Comparison of ENCODE assay signal across 21 cellular contexts in genomic region chr11:10500263-10500601, GRCh38. TPM values are rescaled to one million over a fixed set of nuclear protein-coding genes. Genes with fewer than 3 reads are reported as not detected.
DNase-seq lines count a peak whose midpoint lies in the region; FAIRE-seq and TF ChIP-seq lines count a peak whose summit lies in the region.
"Had no signal": no experiment of that assay in that cellular context is flagged by ENCODE, and none has a peak within 500 bp of the region (broad histone marks: within the 10 kb centered on the region; RNA-seq: fewer than 3 reads in every experiment).

No MANE protein-coding gene starts in this region.

- H4K5ac ChIP-seq in H1 (ENCODE audit: insufficient read length, low read depth, low read length): no peak overlapping the region

- H4K8ac ChIP-seq in H1 (ENCODE audit: extremely low read depth, insufficient read depth, low read length): no peak overlapping the region
- H4K8ac ChIP-seq in trophoblast cell (ENCODE audit: low read depth, low read length): no peak overlapping the region

- H2AK5ac ChIP-seq in H1 (ENCODE audit: low read depth, low read length) (0 out of 2 replicates have a peak overlapping the region, but pooled peaks have one; percentile 4), trophoblast cell (ENCODE audit: low read length) (no peak overlapping the region)

- TF ChIP-seq RAD21 in H1 (IDR thresholded peaks at IDR 0.05 in 1 of 2, conservative IDR thresholded peaks at IDR 0.05 in 1 of 2; ENCODE audit: low read depth in 2 of 2, low read length in 2 of 2): no peak

- no peak overlapping the region for H3K27ac ChIP-seq in H1 (ENCODE audit: low read depth, low read length)
- H3K27ac ChIP-seq in trophoblast cell (ENCODE audit: low read depth, low read length): no peak overlapping the region
- no peak overlapping the region for H3K27ac ChIP-seq in WERI-Rb-1
- H3K27ac ChIP-seq: Peyer's patch, SJCRH30 had no signal

- no peaks in the 10 kb centered on the region; a peak in 2 of 8 replicates for H3K36me3 ChIP-seq in H1 (ENCODE audit: control insufficient read depth in 2 of 4, insufficient read depth in 4 of 4, low read length in 3 of 4)
- H3K36me3 ChIP-seq in trophoblast cell (ENCODE audit: control insufficient read depth in 1 of 2, insufficient read depth in 2 of 2, low read length in 2 of 2): no peaks in the 10 kb centered on the region
- peaks cover 78% of the 10 kb centered on the region for H3K36me3 ChIP-seq in WERI-Rb-1

- H3K14ac ChIP-seq in H1 (ENCODE audit: insufficient read length): no peak overlapping the region
- H3K14ac ChIP-seq in trophoblast cell (ENCODE audit: low read length): no peak overlapping the region

- H2BK20ac ChIP-seq in H1 (ENCODE audit: low read length): no peak overlapping the region

- no peaks in the 10 kb centered on the region for H3K23me2 ChIP-seq in H1 (ENCODE audit: low read depth, low read length)

- 0 out of 2 replicates have a peak overlapping the region, but pooled peaks have one; percentile 19 for H2BK15ac ChIP-seq in H1 (ENCODE audit: low read length)

- no peak overlapping the region for H4K12ac ChIP-seq in trophoblast cell (ENCODE audit: low read depth, low read length)

- no peaks in the 10 kb centered on the region for H3K27me3 Mint-ChIP-seq in activated naive CD4-positive, alpha-beta T cell treated with anti-CD3 and anti-CD28 coated beads, Interleukin-2, amount 50 U/mL, for 24 hours
- H3K27me3 Mint-ChIP-seq: CD4-positive, CD25-positive, alpha-beta regulatory T cell; IgD-negative memory B cell had no signal

- H3K27me3 ChIP-seq in H1 (replicated peaks in 1 of 4; ENCODE audit: control insufficient read depth in 3 of 4, extremely low read depth in 1 of 4, insufficient read depth in 3 of 4, low read length in 3 of 4) (no peaks in the 10 kb centered on the region; a peak in 1 of 7 replicates), trophoblast cell (ENCODE audit: insufficient read depth, low read length) (no peaks in the 10 kb centered on the region), WERI-Rb-1 (ENCODE audit: insufficient read depth, low read depth, severe bottlenecking) (no peaks in the 10 kb centered on the region)
- H3K27me3 ChIP-seq: Peyer's patch, SJCRH30 had no signal

- H3K27ac Mint-ChIP-seq in activated naive CD4-positive, alpha-beta T cell treated with anti-CD3 and anti-CD28 coated beads, Interleukin-2, amount 50 U/mL, for 24 hours: peak overlapping the region; percentile 51
- H3K27ac Mint-ChIP-seq: CD4-positive, CD25-positive, alpha-beta regulatory T cell; IgD-negative memory B cell had no signal

- H3K9ac ChIP-seq in H1 (replicated peaks in 1 of 4; ENCODE audit: extremely low read depth in 1 of 4, low read depth in 3 of 4, low read length in 3 of 4) (no peak overlapping the region), trophoblast cell (ENCODE audit: low read length) (no peak overlapping the region)

- H3K4ac ChIP-seq in H1 (replicated peaks; ENCODE audit: insufficient read length, low read depth, low read length) (no peak overlapping the region), trophoblast cell (ENCODE audit: low read depth, low read length) (no peak overlapping the region)

- no peaks in the 10 kb centered on the region for H3K79me1 ChIP-seq in H1 (ENCODE audit: low read depth, low read length)
- H3K79me1 ChIP-seq in trophoblast cell (ENCODE audit: low read length): no peaks in the 10 kb centered on the region

- peaks cover 8% of the 10 kb centered on the region for H3K36me3 Mint-ChIP-seq in activated naive CD4-positive, alpha-beta T cell treated with anti-CD3 and anti-CD28 coated beads, Interleukin-2, amount 50 U/mL, for 24 hours

- H3K4me3 ChIP-seq in H1 (ENCODE audit: extremely low read depth in 1 of 4, insufficient read depth in 2 of 4, low read depth in 3 of 4, low read length in 4 of 4): no peak overlapping the region
- peak overlapping the region; percentile 15 for H3K4me3 ChIP-seq in trophoblast cell (ENCODE audit: low read depth, low read length)
- H3K4me3 ChIP-seq in WERI-Rb-1 (ENCODE audit: low read depth, low read length): no peak overlapping the region
- H3K4me3 ChIP-seq: GM12878, Peyer's patch, SJCRH30 had no signal

- WGBS in H1 (ENCODE audit: extremely low coverage in 1 of 2, insufficient coverage in 1 of 2, insufficient read length in 1 of 2, insufficient replicate concordance in 2 of 2, low coverage in 1 of 2, low lambda C conversion rate in 2 of 2, missing lambda C conversion rate in 1 of 2), 2 experiments: 70% methylated on average over 5 of the region's 5 CpGs; no CpG with 5 or more reads in 1 of the 2 experiments
- no CpG with 5 or more reads among the region's 5 CpGs for WGBS in trophoblast cell (ENCODE audit: extremely low coverage, insufficient coverage, insufficient read length)

- H2BK120ac ChIP-seq in H1 (replicated peaks; ENCODE audit: low read depth, low read length): no peak overlapping the region
- no peak overlapping the region for H2BK120ac ChIP-seq in trophoblast cell (ENCODE audit: insufficient read depth, low read length, poor library complexity)

- DNase-seq in activated naive CD4-positive, alpha-beta T cell (lab: John Stamatoyannopoulos, UW): no peak
- no peak for DNase-seq in GM12891 (ENCODE audit: insufficient read length, low spot score)
- DNase-seq in H1 (ENCODE audit: low read depth in 1 of 2, low spot score in 2 of 2): no peak
- no peak for DNase-seq in trophoblast cell
- no peak for DNase-seq in WERI-Rb-1
- no peak for DNase-seq in GDM1 (lab: John Stamatoyannopoulos, UW)
- DNase-seq: CD4-positive, CD25-positive, alpha-beta regulatory T cell; DMS79; GOT3; Kasumi-1; NCI-H1694; NCI-H2081; NCI-H2171; NCI-H524 treated with DMSO at 0.1 percent for 48 hours; NCI-H82; SJCRH30 had no signal

- no peak overlapping the region for H3K18ac ChIP-seq in H1 (ENCODE audit: extremely low read depth, low read length)
- no peak overlapping the region for H3K18ac ChIP-seq in trophoblast cell (ENCODE audit: low read length)

- no peaks in the 10 kb centered on the region for H3K9me3 ChIP-seq in H1 (ENCODE audit: insufficient read depth in 2 of 2, low read depth in 1 of 2, low read length in 1 of 2)
- H3K9me3 ChIP-seq in trophoblast cell (ENCODE audit: insufficient read depth, low read depth, low read length): no peaks in the 10 kb centered on the region
- H3K9me3 ChIP-seq in WERI-Rb-1 (ENCODE audit: severe bottlenecking): no peaks in the 10 kb centered on the region
- H3K9me3 ChIP-seq: Peyer's patch, SJCRH30 had no signal

- H3K56ac ChIP-seq in H1 (replicated peaks; ENCODE audit: insufficient read length, low read depth, low read length): no peak overlapping the region

- H2BK12ac ChIP-seq in H1 (ENCODE audit: low read depth, low read length) (no peak overlapping the region; the same call in 1 of the 2 replicates), trophoblast cell (ENCODE audit: low read length) (no peak overlapping the region)

- H4K20me1 ChIP-seq in H1 (replicated peaks in 1 of 2; ENCODE audit: control insufficient read depth in 1 of 2, insufficient read depth in 2 of 2, low read length in 2 of 2): peaks cover 0 to 9% of the 10 kb centered on the region in 2 experiments

- TF ChIP-seq POLR2A in GM12891 (IDR thresholded peaks at IDR 0.05; ENCODE audit: low read depth, low read length): no peak
- TF ChIP-seq POLR2A in H1 (IDR thresholded peaks at IDR 0.05; ENCODE audit: control extremely low read depth in 1 of 2, low read depth in 2 of 2, low read length in 2 of 2): no peak

- H4K91ac ChIP-seq in H1 (replicated peaks; ENCODE audit: insufficient read length, low read length) (peak overlapping the region; percentile 25), trophoblast cell (ENCODE audit: low read depth, low read length) (no peak overlapping the region)

- TF ChIP-seq CTCF in H1 (IDR thresholded peaks at IDR 0.05; ENCODE audit: control extremely low read depth in 1 of 3, insufficient read depth in 1 of 3, low read depth in 1 of 3, low read length in 3 of 3) (no peak), WERI-Rb-1 (IDR thresholded peaks at IDR 0.05; ENCODE audit: low read depth, low read length) (no peak)

- H3K23ac ChIP-seq in H1 (ENCODE audit: insufficient read length) (no peak overlapping the region), trophoblast cell (ENCODE audit: low read length) (no peak overlapping the region)

- CTCF ChIA-PET in H1 (lab: Charles Lee; ENCODE audit: partially characterized antibody): no interaction called here

- no peaks in the 10 kb centered on the region for H3K4me1 Mint-ChIP-seq in activated naive CD4-positive, alpha-beta T cell treated with anti-CD3 and anti-CD28 coated beads, Interleukin-2, amount 50 U/mL, for 24 hours

- H2BK5ac ChIP-seq in H1 (ENCODE audit: low read depth, low read length) (no peak overlapping the region; the same call in 1 of the 2 replicates), trophoblast cell (ENCODE audit: low read depth, low read length, poor library complexity) (no peak overlapping the region)

- POLR2A ChIA-PET in H1 (lab: Charles Lee; ENCODE audit: partially characterized antibody): no interaction called here

- H3K4me3 Mint-ChIP-seq in activated naive CD4-positive, alpha-beta T cell treated with anti-CD3 and anti-CD28 coated beads, Interleukin-2, amount 50 U/mL, for 24 hours: no peak overlapping the region
- H3K4me3 Mint-ChIP-seq: IgD-negative memory B cell had no signal

- H3K9me3 Mint-ChIP-seq in activated naive CD4-positive, alpha-beta T cell treated with anti-CD3 and anti-CD28 coated beads, Interleukin-2, amount 50 U/mL, for 24 hours: no peaks in the 10 kb centered on the region
- H3K9me3 Mint-ChIP-seq: CD4-positive, CD25-positive, alpha-beta regulatory T cell; IgD-negative memory B cell had no signal

- FAIRE-seq in GM12891 (lab: Jason Lieb, UNC): peak; percentile 62
- no peak for FAIRE-seq in H1 (lab: Jason Lieb, UNC)
- FAIRE-seq: A204.1, GM12878 had no signal

- no peaks in the 10 kb centered on the region for H3K79me2 ChIP-seq in H1 (ENCODE audit: control insufficient read depth in 1 of 2, insufficient read depth in 2 of 2, low read length in 2 of 2)
- no peaks in the 10 kb centered on the region for H3K79me2 ChIP-seq in trophoblast cell (ENCODE audit: control insufficient read depth, insufficient read depth, low read length, poor library complexity)

- no peak for TF ChIP-seq EP300 in H1 (IDR thresholded peaks at IDR 0.05; ENCODE audit: borderline replicate concordance in 1 of 2, low read depth in 2 of 2, low read length in 2 of 2)

- H3K4me2 ChIP-seq in H1 (ENCODE audit: insufficient read depth in 1 of 2, low read depth in 2 of 2, low read length in 2 of 2): no peak overlapping the region
- no peak overlapping the region for H3K4me2 ChIP-seq in trophoblast cell (ENCODE audit: low read length)

- H2AFZ ChIP-seq in H1 (ENCODE audit: low read length) (no peak overlapping the region), trophoblast cell (ENCODE audit: insufficient read depth, low read length, poor library complexity) (no peak overlapping the region)

- H3K4me1 ChIP-seq in H1 (replicated peaks in 1 of 4; ENCODE audit: control insufficient read depth in 3 of 4, insufficient read depth in 4 of 4, low read length in 3 of 4): 0 out of 7 replicates have a peak, but pooled peaks cover 0 to 3% (median 0%) of the 10 kb centered on the region in 4 experiments
- H3K4me1 ChIP-seq in trophoblast cell (ENCODE audit: control insufficient read depth in 1 of 2, insufficient read depth in 2 of 2, low read length in 2 of 2): no peaks in the 10 kb centered on the region
- H3K4me1 ChIP-seq: Peyer's patch, SJCRH30 had no signal

RNA-seq across cellular contexts. Expression of gene RNF141, which starts 40.8 kb away (rescaled TPM):
- 6.2 TPM for polyA plus RNA-seq in GM12891 (2012; ENCODE audit: low read depth, missing spikeins)
- 20.9 and 22.8 TPM in 2 replicates for total RNA-seq in H1 (2021; fragmentation: NEBNext Ultra II Directional; extraction: Animal tissue kit (Norgen Biotek cat#: 25700))
- 5.4 and 8.5 TPM in 2 replicates for polyA plus RNA-seq in H1 (2011; rRNA removed)
- polyA plus RNA-seq in H1 (2011; cell fraction: cytosol; rRNA removed): 10.9 TPM
- 2.8 TPM for polyA plus RNA-seq in H1 (2011; cell fraction: nucleus; rRNA removed)
- 18.6 to 37.2 TPM (median 21.2 TPM) in 4 replicates for polyA plus RNA-seq in H1 (2012, experiment 1 of 2)
- 1.3 TPM for polyA plus RNA-seq in H1 (2012, experiment 2 of 2)
- polyA plus RNA-seq in H1 (2013, experiment 1 of 2): 12.9 TPM
- polyA plus RNA-seq in H1 (2013, experiment 2 of 2): 11.9 TPM
- polyA minus RNA-seq in H1 (2011; rRNA and poly(A)+ RNA removed): 11.2 and 18.4 TPM in 2 replicates
- polyA minus RNA-seq in H1 (2011; cell fraction: cytosol; rRNA and poly(A)+ RNA removed): 7.3 TPM
- 15.6 TPM for polyA minus RNA-seq in H1 (2011; cell fraction: nucleus; rRNA and poly(A)+ RNA removed)
- 14.9 and 15.7 TPM in 2 replicates for polyA plus RNA-seq in trophoblast cell (2013)

RNA-seq across cellular contexts. Expression of gene AMPD3, which starts 45.2 kb away (rescaled TPM):
- polyA plus RNA-seq in GM12891 (2012; ENCODE audit: low read depth, missing spikeins): 17.0 TPM
- total RNA-seq in H1 (2021; fragmentation: NEBNext Ultra II Directional; extraction: Animal tissue kit (Norgen Biotek cat#: 25700)): 5.2 and 6.3 TPM in 2 replicates
- 4.0 and 10.9 TPM in 2 replicates for polyA plus RNA-seq in H1 (2011; rRNA removed)
- polyA plus RNA-seq in H1 (2011; cell fraction: cytosol; rRNA removed): 3.2 TPM
- polyA plus RNA-seq in H1 (2011; cell fraction: nucleus; rRNA removed): 12.0 TPM
- 2.7 to 4.5 TPM (median 3.3 TPM) in 4 replicates for polyA plus RNA-seq in H1 (2012, experiment 1 of 2)
- polyA plus RNA-seq in H1 (2012, experiment 2 of 2): 1.6 TPM
- polyA plus RNA-seq in H1 (2013, experiment 1 of 2): 2.7 TPM
- polyA plus RNA-seq in H1 (2013, experiment 2 of 2): 2.3 TPM
- polyA minus RNA-seq in H1 (2011; rRNA and poly(A)+ RNA removed): 7.4 and 11.1 TPM in 2 replicates
- polyA minus RNA-seq in H1 (2011; cell fraction: cytosol; rRNA and poly(A)+ RNA removed): 2.5 TPM
- 38.5 TPM for polyA minus RNA-seq in H1 (2011; cell fraction: nucleus; rRNA and poly(A)+ RNA removed)
- polyA plus RNA-seq in trophoblast cell (2013): 2.4 and 2.7 TPM in 2 replicates
